ENCODE assay signal across 24 cellular contexts in genomic region chr6:109182590-109182989, GRCh38.
DNase-seq lines count a peak whose midpoint lies in the region; TF ChIP-seq lines count a peak whose summit lies in the region.
"Had no signal": no experiment of that assay in that cellular context is flagged by ENCODE, and none has a peak within 500 bp of the region (broad histone marks: within the 10 kb centered on the region; RNA-seq: fewer than 3 reads in every experiment).

No MANE protein-coding gene starts in this region.

- peaks cover 47% of the 10 kb centered on the region for H3K27me3 Mint-ChIP-seq in Calu3 (ENCODE audit: unreplicated experiment)

- no peak overlapping the region for H3K4me3 Mint-ChIP-seq in Calu3 (ENCODE audit: low read depth, unreplicated experiment)
- H3K4me3 Mint-ChIP-seq: B cell; effector memory CD8-positive, alpha-beta T cell; mesothelial cell of epicardium; T-helper 17 cell had no signal

- no peaks in the 10 kb centered on the region for H3K36me3 Mint-ChIP-seq in Calu3 (ENCODE audit: insufficient read depth, unreplicated experiment)
- H3K36me3 Mint-ChIP-seq: mesothelial cell of epicardium had no signal

- no peak for TF ChIP-seq CTCF in Calu3 (IDR thresholded peaks at IDR 0.05; ENCODE audit: unreplicated experiment)

- intact Hi-C loops in Calu3 (cut with micrococcal nuclease; ENCODE audit: unreplicated experiment), result no loop called here

- peak overlapping the region; percentile 73 for H3K27ac ChIP-seq in substantia nigra (ENCODE audit: low read depth, low read length, poor library complexity, severe bottlenecking)
- H3K27ac ChIP-seq: 22Rv1, esophagus squamous epithelium, neutrophil, right lobe of liver, SJSA1, transverse colon, VCaP had no signal

- H3K4me1 Mint-ChIP-seq in Calu3 (ENCODE audit: low read depth, unreplicated experiment), result no peaks in the 10 kb centered on the region
- H3K4me1 Mint-ChIP-seq: mesothelial cell of epicardium had no signal

- BruUV-seq in Calu3 (replicated peaks; lab: Mats Ljungman, UMichigan), result no TSS peak

- H3K9me3 Mint-ChIP-seq in Calu3 (ENCODE audit: low read depth, unreplicated experiment), result no peaks in the 10 kb centered on the region
- H3K9me3 Mint-ChIP-seq: effector memory CD8-positive, alpha-beta T cell had no signal

- peak; percentile 32 for DNase-seq in DMS53 (lab: John Stamatoyannopoulos, UW)
- no peak for DNase-seq in DMS53 treated with DMSO at 0.1 percent for 48 hours (lab: John Stamatoyannopoulos, UW; ENCODE audit: unreplicated experiment)
- peak; percentile 65 for DNase-seq in globus pallidus (ENCODE audit: low spot score)
- DNase-seq in myocyte (ENCODE audit: low read depth), result peak; percentile 75
- peak in 12 of 49 donors; percentile 0 to 14 (median 6) for DNase-seq in substantia nigra (lab: John Stamatoyannopoulos, UW)
- no peak for DNase-seq in activated T-cell treated with anti-CD3 and anti-CD28 coated beads, Interleukin-2, amount 50 U/mL, for 48 hours
- DNase-seq in effector CD4-positive, alpha-beta T cell, result no peak
- DNase-seq in Calu3, result no peak
- DNase-seq: activated naive CD4-positive, alpha-beta T cell treated with Interleukin-2 at 50 U/mL for 16 hours; effector memory CD8-positive, alpha-beta T cell; esophagus squamous epithelium; islet precursor cell; NCI-H1105; right lobe of liver; stimulated activated CD4-positive, alpha-beta T cell treated with anti-CD3 and anti-CD28 coated beads, Interleukin-1b, Interleukin-23, amount 100 ng/mL, for 48 hours; stimulated activated naive CD8-positive, alpha-beta T cell treated with anti-CD3 and anti-CD28 coated beads, Interleukin-15, Interleukin-2, amounts not matched to agents 100 U/mL and 50 U/mL, for 24 hours; T-helper 17 cell; transverse colon had no signal

- H3K27ac Mint-ChIP-seq in Calu3 (ENCODE audit: unreplicated experiment), result no peak overlapping the region
- H3K27ac Mint-ChIP-seq: B cell; effector memory CD8-positive, alpha-beta T cell; mesothelial cell of epicardium; T-helper 17 cell had no signal

- CTCF ChIA-PET in Calu3 (lab: Charles Lee), result interaction anchor here (1.1 kb wide), 1 partner anchor 167 kb away, joined by 3 read pairs; no protein-coding TSS in a partner anchor

Comparison
In these comparisons a context has a peak if more than half of its experiments do, and no peak if none do; other contexts are left out.
1. DNase-seq: peak in DMS53 (single experiment), globus pallidus (single experiment) and myocyte (single experiment); none in DMS53 treated with DMSO at 0.1 percent for 48 hours (single experiment), activated T-cell treated with anti-CD3 and anti-CD28 coated beads, Interleukin-2, amount 50 U/mL, for 48 hours (0 of 2), effector CD4-positive, alpha-beta T cell (single experiment) and Calu3 (single experiment).